ENCODE assay signal across 1 cellular context in the genomic region with DNA sequence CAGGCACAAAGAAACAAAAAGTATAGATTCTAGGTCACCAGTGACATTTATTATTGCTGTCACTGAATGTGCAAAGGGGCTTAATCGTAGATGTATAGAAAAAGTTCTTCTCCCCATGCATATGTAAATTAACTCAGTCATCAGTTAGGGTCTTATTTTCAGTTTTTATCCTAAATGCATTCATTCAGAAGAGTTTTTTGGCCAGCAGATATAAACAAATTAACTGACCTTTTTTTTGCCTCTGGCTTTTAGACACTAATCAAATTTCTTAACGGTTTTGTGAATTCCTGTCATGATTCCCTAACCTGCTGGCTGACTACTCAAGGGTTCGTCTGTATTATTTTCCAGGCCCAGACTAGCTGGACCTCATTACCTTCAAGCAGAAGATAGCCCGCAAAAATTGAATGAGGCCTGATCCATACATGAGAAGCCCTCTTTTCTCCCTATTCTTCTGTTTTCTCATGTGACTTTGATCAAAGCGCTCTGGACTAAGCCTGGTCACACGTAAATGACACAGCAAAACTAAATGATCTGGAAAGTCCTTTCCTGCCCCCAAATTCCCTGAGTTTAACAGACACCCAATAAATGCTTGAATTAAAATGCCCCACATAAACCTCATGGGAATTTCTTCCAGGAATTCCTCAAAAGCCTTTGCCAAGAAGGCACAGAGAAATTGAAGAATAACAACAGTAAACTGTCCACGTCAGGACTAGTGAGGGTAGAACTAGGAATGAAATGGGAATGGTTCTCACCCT.
TF ChIP-seq lines count a peak whose summit lies in the region.

No MANE protein-coding gene starts in this region.

TF ChIP-seq in HEK293, 187 proteins besides CTCF, POLR2A, EP300 and RAD21 (continued from another document):
- TF ChIP-seq, protein P1, sequence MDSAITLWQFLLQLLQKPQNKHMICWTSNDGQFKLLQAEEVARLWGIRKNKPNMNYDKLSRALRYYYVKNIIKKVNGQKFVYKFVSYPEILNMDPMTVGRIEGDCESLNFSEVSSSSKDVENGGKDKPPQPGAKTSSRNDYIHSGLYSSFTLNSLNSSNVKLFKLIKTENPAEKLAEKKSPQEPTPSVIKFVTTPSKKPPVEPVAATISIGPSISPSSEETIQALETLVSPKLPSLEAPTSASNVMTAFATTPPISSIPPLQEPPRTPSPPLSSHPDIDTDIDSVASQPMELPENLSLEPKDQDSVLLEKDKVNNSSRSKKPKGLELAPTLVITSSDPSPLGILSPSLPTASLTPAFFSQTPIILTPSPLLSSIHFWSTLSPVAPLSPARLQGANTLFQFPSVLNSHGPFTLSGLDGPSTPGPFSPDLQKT (IDR thresholded peaks at IDR 0.05; ENCODE audit: borderline replicate concordance, low read depth, low read length), result no peak
- TF ChIP-seq, protein P2, sequence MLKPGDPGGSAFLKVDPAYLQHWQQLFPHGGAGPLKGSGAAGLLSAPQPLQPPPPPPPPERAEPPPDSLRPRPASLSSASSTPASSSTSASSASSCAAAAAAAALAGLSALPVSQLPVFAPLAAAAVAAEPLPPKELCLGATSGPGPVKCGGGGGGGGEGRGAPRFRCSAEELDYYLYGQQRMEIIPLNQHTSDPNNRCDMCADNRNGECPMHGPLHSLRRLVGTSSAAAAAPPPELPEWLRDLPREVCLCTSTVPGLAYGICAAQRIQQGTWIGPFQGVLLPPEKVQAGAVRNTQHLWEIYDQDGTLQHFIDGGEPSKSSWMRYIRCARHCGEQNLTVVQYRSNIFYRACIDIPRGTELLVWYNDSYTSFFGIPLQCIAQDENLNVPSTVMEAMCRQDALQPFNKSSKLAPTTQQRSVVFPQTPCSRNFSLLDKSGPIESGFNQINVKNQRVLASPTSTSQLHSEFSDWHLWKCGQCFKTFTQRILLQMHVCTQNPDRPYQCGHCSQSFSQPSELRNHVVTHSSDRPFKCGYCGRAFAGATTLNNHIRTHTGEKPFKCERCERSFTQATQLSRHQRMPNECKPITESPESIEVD (tag by site-specific recombination; IDR thresholded peaks at IDR 0.05), result 0 out of 2 replicates have a peak, but pooled peaks have one; percentile 18
